ENCODE assay signal across 23 cellular contexts in genomic region chr2:115115135-115115534, GRCh38.
"Had no signal": no experiment of that assay in that cellular context is flagged by ENCODE, and none has a peak within 500 bp of the region (broad histone marks: within the 10 kb centered on the region; RNA-seq: fewer than 3 reads in every experiment).

No MANE protein-coding gene starts in this region.

- H3K36me3 ChIP-seq: MG63, Peyer's patch, SJSA1 had no signal

- H3K4me1 ChIP-seq: Peyer's patch, SJSA1 had no signal

- DNase-seq: IMR-90; Karpas-422; KG1; MG63; NCI-H1092; NCI-H1105 treated with DMSO at 0.1 percent for 48 hours; NCI-H1417 treated with DMSO at 0.1 percent for 48 hours; NCI-H187; NCI-H2029 treated with DMSO at 0.1 percent for 48 hours; NCI-H2171; NCI-H226; NCI-H446; NCI-H510A; NCI-H524 treated with DMSO at 0.1 percent for 48 hours; NCI-H69; NK-92 treated with Interleukin-12 subunit alpha and Interleukin-12 subunit beta, amount 100 ng/mL, for 24 hours; OCI-M1; PC-9; Peyer's patch; SIG-M5; T-helper 2 cell had no signal

- H3K4me3 ChIP-seq: MG63, PC-9, Peyer's patch, SJSA1, SK-N-MC had no signal

- H2AFZ ChIP-seq: PC-9 had no signal

- H3K27ac ChIP-seq: PC-9, Peyer's patch, SJSA1, SK-N-MC had no signal

- H3K27me3 ChIP-seq: MG63, Peyer's patch, SJSA1 had no signal

- H3K4me2 ChIP-seq: PC-9 had no signal

- H3K9me3 ChIP-seq: MG63, Peyer's patch, SJSA1 had no signal
